In genomic region chr5:16455670-16456069, GRCh38 we compare ENCODE assay signal across 10 cellular contexts. TPM values are rescaled to one million over a fixed set of nuclear protein-coding genes. Genes with fewer than 3 reads are reported as not detected.
A peak's percentile ranks its signal among the peaks of the same experiment; 100 is the strongest.
DNase-seq lines count a peak whose midpoint lies in the region; ATAC-seq, FAIRE-seq and TF ChIP-seq lines count a peak whose summit lies in the region.
"Had no signal": no experiment of that assay in that cellular context is flagged by ENCODE, and none has a peak within 500 bp of the region (broad histone marks: within the 10 kb centered on the region; RNA-seq: fewer than 3 reads in every experiment).

No MANE protein-coding gene starts in this region.

- no peak overlapping the region for H2AFZ ChIP-seq in astrocyte (ENCODE audit: low read depth, low read length)

- no peak for FAIRE-seq in astrocyte (lab: Jason Lieb, UNC)

- H3K27ac ChIP-seq in astrocyte (ENCODE audit: low read depth, low read length) (peak overlapping the region; percentile 80), neutrophil (peak overlapping the region; percentile 40)
- H3K27ac ChIP-seq: ovary had no signal

- H3K4me1 ChIP-seq in astrocyte (ENCODE audit: insufficient read depth, low read length): peaks cover 27% of the 10 kb centered on the region
- peaks cover 0 to 13% of the 10 kb centered on the region in 2 experiments for H3K4me1 ChIP-seq in neutrophil (ENCODE audit: control insufficient read depth in 1 of 2, insufficient read depth in 1 of 2, low read depth in 1 of 2, low read length in 1 of 2)

- ATAC-seq in GM18520 (IDR thresholded peaks at IDR 0.05; ENCODE audit: unreplicated experiment) (peak; percentile 5), HG03135 (IDR thresholded peaks at IDR 0.05; ENCODE audit: unreplicated experiment) (peak; percentile 14), GM21390 (IDR thresholded peaks at IDR 0.05; ENCODE audit: unreplicated experiment) (no peak), HG02970 (IDR thresholded peaks at IDR 0.05; ENCODE audit: low FRiP score, unreplicated experiment) (no peak)

- peaks cover 37% of the 10 kb centered on the region for H3K4me1 Mint-ChIP-seq in astrocyte (ENCODE audit: low read depth, unreplicated experiment)

- no peaks in the 10 kb centered on the region for H3K27me3 Mint-ChIP-seq in astrocyte (ENCODE audit: low read depth, unreplicated experiment)

- peak overlapping the region; percentile 62 for H3K4me2 ChIP-seq in astrocyte (ENCODE audit: low read length)

- H4K20me1 ChIP-seq in astrocyte (ENCODE audit: insufficient read depth, low read length): peaks cover 42% of the 10 kb centered on the region

- H3K36me3 ChIP-seq in astrocyte (ENCODE audit: insufficient read depth, low read length) (peaks cover 55% of the 10 kb centered on the region), neutrophil (peaks cover 90% of the 10 kb centered on the region)
- H3K36me3 ChIP-seq: ovary had no signal

- peaks cover 52% of the 10 kb centered on the region for H3K79me2 ChIP-seq in astrocyte (ENCODE audit: insufficient read depth, low read length)

- H3K9me3 ChIP-seq in astrocyte (ENCODE audit: insufficient read depth, low read depth, low read length) (no peaks in the 10 kb centered on the region), neutrophil (peaks cover 7% of the 10 kb centered on the region)
- H3K9me3 ChIP-seq: ovary had no signal

- no peak overlapping the region for H3K27ac Mint-ChIP-seq in astrocyte (ENCODE audit: unreplicated experiment)
- H3K27ac Mint-ChIP-seq: WTC11 had no signal

- H3K4me3 ChIP-seq in astrocyte (ENCODE audit: insufficient read depth, low read depth, low read length): no peak overlapping the region
- H3K4me3 ChIP-seq in neutrophil (ENCODE audit: low read depth in 1 of 2, low read length in 1 of 2): no peak overlapping the region
- H3K4me3 ChIP-seq: ovary had no signal

- peak overlapping the region; percentile 17 for H3K4me3 Mint-ChIP-seq in astrocyte (ENCODE audit: unreplicated experiment)
- H3K4me3 Mint-ChIP-seq: WTC11 had no signal

- H3K27me3 ChIP-seq in astrocyte (ENCODE audit: insufficient read depth, low read length): no peaks in the 10 kb centered on the region
- no peaks in the 10 kb centered on the region for H3K27me3 ChIP-seq in neutrophil
- H3K27me3 ChIP-seq: ovary had no signal

- H3K9ac ChIP-seq in astrocyte (ENCODE audit: low read length): peak overlapping the region; percentile 46

- no peak for DNase-seq in astrocyte (ENCODE audit: low read depth)
- DNase-seq in NCI-H345 (lab: John Stamatoyannopoulos, UW): no peak
- no peak for DNase-seq in NCI-H226

- no peak for TF ChIP-seq CTCF in astrocyte (IDR thresholded peaks at IDR 0.05; ENCODE audit: insufficient read depth, low read depth, low read length)
- no peak for TF ChIP-seq CTCF in neutrophil (IDR thresholded peaks at IDR 0.05)

- H3K9me3 Mint-ChIP-seq in astrocyte (ENCODE audit: unreplicated experiment): no peaks in the 10 kb centered on the region
- H3K9me3 Mint-ChIP-seq: WTC11 had no signal

- peaks cover 12% of the 10 kb centered on the region for H3K36me3 Mint-ChIP-seq in astrocyte (ENCODE audit: low read depth, unreplicated experiment)

RNA-seq across cellular contexts. Expression of gene ZNF622, which starts 9.9 kb away (rescaled TPM):
- 56.3 and 56.4 TPM in 2 replicates for total RNA-seq in astrocyte

Comparison
In these comparisons a context has a peak if more than half of its experiments do, and no peak if none do; other contexts are left out.
1. ATAC-seq: peak in GM18520 (single experiment) and HG03135 (single experiment); none in GM21390 (single experiment) and HG02970 (single experiment).